In the genomic region with DNA sequence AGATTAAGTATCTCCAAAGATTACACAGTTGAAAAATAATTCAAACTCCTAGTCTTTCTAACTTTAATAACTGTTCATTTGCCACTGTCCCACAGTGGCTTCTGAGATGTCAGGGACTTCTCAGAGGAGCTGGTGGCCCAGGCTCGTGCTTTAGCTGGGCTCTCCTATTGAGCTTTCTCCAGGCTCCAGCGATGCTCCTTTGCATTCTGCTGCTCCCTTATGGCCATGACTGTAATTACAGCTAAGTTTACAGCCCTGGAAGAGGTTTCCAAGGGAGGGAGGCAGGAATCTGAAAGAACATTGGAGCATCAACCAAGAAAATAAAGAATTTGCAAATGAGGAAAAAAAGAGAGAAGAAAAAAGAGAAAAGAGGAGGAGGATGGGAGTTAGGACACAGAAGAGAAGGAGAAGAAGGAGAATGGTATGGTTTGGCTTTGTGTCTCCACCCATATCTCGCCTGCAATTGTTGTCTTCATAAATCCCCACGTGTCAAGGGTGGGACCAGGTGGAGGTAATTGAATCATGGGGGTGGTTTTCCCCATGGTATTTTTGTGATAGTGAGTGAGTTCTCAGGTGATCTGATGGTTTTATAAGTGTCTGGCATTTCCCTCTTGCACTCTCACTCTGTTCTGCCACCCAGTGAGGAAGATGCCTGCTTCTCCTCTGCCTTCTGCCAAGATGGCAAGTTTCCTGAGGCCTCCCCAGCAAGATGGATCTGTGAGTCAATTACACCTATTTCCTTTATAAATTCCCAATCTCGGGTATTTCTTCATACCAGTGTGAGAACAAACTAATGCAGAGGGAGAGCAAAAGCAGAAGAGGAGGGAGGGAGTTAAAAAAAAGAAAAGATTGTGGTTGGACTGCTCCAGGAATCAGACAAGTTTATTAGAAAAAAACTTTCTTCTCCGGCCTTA, we compare ENCODE assay signal across 9 cellular contexts.
DNase-seq lines count a peak whose midpoint lies in the region; ATAC-seq, FAIRE-seq and TF ChIP-seq lines count a peak whose summit lies in the region.
"Had no signal": no experiment of that assay in that cellular context is flagged by ENCODE, and none has a peak within 500 bp of the region (broad histone marks: within the 10 kb centered on the region; RNA-seq: fewer than 3 reads in every experiment).

No MANE protein-coding gene starts in this region.

- H3K4me2 ChIP-seq in mesenchymal stem cell (ENCODE audit: low read length, poor library complexity, severe bottlenecking), result no peak overlapping the region

- FAIRE-seq in bronchial epithelial cell (lab: Jason Lieb, UNC), result peak; percentile 18

- H3K23ac ChIP-seq in mesenchymal stem cell (ENCODE audit: low read length in 2 of 2), result no peak overlapping the region

- H3K27me3 ChIP-seq in bronchial epithelial cell (ENCODE audit: control insufficient read depth, insufficient read depth, low read length) (no peaks in the 10 kb centered on the region), mesenchymal stem cell (ENCODE audit: control insufficient read depth in 1 of 2, insufficient read depth in 1 of 2, low read length in 2 of 2) (no peaks in the 10 kb centered on the region)

- peak; percentile 71 for DNase-seq in DMS 273 (lab: John Stamatoyannopoulos, UW; ENCODE audit: unreplicated experiment)
- DNase-seq in NCI-H446 (lab: John Stamatoyannopoulos, UW), result peak; percentile 17 to 65
- peak; percentile 58 for DNase-seq in bronchial epithelial cell (ENCODE audit: low read depth)
- DNase-seq in mesenchymal stem cell, result peak; percentile 74
- no peak for DNase-seq in activated gamma-delta T cell (lab: John Stamatoyannopoulos, UW)

- H4K8ac ChIP-seq in mesenchymal stem cell (ENCODE audit: low read length), result peak overlapping the region; percentile 71

- 56% methylated on average over 6 of the region's 6 CpGs for WGBS in mesenchymal stem cell

- H3K4me1 ChIP-seq in mesenchymal stem cell (ENCODE audit: control insufficient read depth, insufficient read depth, low read depth, low read length), result no peaks in the 10 kb centered on the region

- H3K27ac ChIP-seq in mesenchymal stem cell (ENCODE audit: low read length, poor library complexity, severe bottlenecking), result no peak overlapping the region
- H3K27ac ChIP-seq: skin epidermis had no signal

- H3K36me3 ChIP-seq in bronchial epithelial cell (ENCODE audit: control insufficient read depth, insufficient read depth, low read length) (no peaks in the 10 kb centered on the region), mesenchymal stem cell (ENCODE audit: control insufficient read depth in 1 of 2, insufficient read depth in 2 of 2, low read depth in 1 of 2, low read length in 2 of 2) (no peaks in the 10 kb centered on the region)

- peak overlapping the region; percentile 3 for H2AK5ac ChIP-seq in mesenchymal stem cell (ENCODE audit: low read length, severe bottlenecking)

- H2BK5ac ChIP-seq in mesenchymal stem cell (ENCODE audit: low read depth, low read length, poor library complexity, severe bottlenecking), result no peak overlapping the region

- peak overlapping the region; percentile 15 for H2BK120ac ChIP-seq in mesenchymal stem cell (ENCODE audit: low read depth, low read length)

- no peak overlapping the region for H3K9ac ChIP-seq in mesenchymal stem cell (ENCODE audit: low read length)

- TF ChIP-seq CTCF in bronchial epithelial cell (IDR thresholded peaks at IDR 0.05; ENCODE audit: insufficient read depth, low read length, severe bottlenecking), result peak; percentile 70

- H3K9me3 ChIP-seq in mesenchymal stem cell (ENCODE audit: control insufficient read depth, low read length), result no peaks in the 10 kb centered on the region

- H2BK15ac ChIP-seq in mesenchymal stem cell (ENCODE audit: low read depth, poor library complexity, severe bottlenecking), result no peak overlapping the region

- peak; percentile 76 for ATAC-seq in GM18909 (IDR thresholded peaks at IDR 0.05; ENCODE audit: poor library complexity, unreplicated experiment)
- ATAC-seq in HG03159 (IDR thresholded peaks at IDR 0.05; ENCODE audit: unreplicated experiment), result peak; percentile 89
- no peak for ATAC-seq in GM19023 (IDR thresholded peaks at IDR 0.05; ENCODE audit: unreplicated experiment)

- H3K4me3 ChIP-seq in bronchial epithelial cell (ENCODE audit: low read depth, low read length), result no peak overlapping the region
- H3K4me3 ChIP-seq in mesenchymal stem cell (ENCODE audit: insufficient read depth in 1 of 2, low read depth in 1 of 2, low read length in 2 of 2), result no peak overlapping the region
- H3K4me3 ChIP-seq: skin epidermis had no signal

- no peak overlapping the region for H3K14ac ChIP-seq in mesenchymal stem cell (ENCODE audit: low read length in 2 of 2)

- no peak overlapping the region for H4K91ac ChIP-seq in mesenchymal stem cell (ENCODE audit: low read length)

- H2BK12ac ChIP-seq in mesenchymal stem cell (ENCODE audit: low read length in 2 of 2), result peak overlapping the region in 1 of 2 experiments; percentile 31

- no peak overlapping the region for H2AFZ ChIP-seq in mesenchymal stem cell (ENCODE audit: low read depth, low read length)

- H3K18ac ChIP-seq in mesenchymal stem cell (ENCODE audit: low read depth in 1 of 2, low read length in 2 of 2), result no peak overlapping the region

- peak overlapping the region in 1 of 2 experiments; percentile 15 for H3K4ac ChIP-seq in mesenchymal stem cell (ENCODE audit: low read depth in 1 of 2, low read length in 2 of 2)

- H3K79me1 ChIP-seq in mesenchymal stem cell (replicated peaks; ENCODE audit: low read length, poor library complexity, severe bottlenecking), result no peaks in the 10 kb centered on the region
